1 cellular context compared by ENCODE assay signal in the genomic region with DNA sequence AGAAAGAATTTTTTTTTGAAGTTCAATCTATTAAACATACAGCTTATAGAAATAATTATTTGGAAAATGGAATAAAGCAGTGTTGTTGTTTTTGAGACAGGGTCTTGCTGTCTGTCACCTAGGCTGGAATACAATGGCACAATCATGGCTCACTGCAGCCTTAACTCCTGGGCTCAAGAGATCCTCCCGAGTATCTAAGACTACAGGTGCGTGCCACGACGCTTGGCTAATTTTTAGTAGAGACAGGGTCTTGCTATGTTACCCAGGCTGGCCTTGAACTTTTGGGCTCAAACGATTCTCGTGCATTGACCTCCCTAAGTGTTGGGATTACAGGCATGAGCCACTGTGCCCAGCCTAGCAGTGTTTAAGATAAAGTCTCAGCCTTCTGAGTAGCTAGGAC.
TF ChIP-seq lines count a peak whose summit lies in the region.

No MANE protein-coding gene starts in this region.

TF ChIP-seq in A549, 52 proteins besides CTCF, POLR2A, EP300 and RAD21 (continued from another document):
- TF ChIP-seq, protein P1, sequence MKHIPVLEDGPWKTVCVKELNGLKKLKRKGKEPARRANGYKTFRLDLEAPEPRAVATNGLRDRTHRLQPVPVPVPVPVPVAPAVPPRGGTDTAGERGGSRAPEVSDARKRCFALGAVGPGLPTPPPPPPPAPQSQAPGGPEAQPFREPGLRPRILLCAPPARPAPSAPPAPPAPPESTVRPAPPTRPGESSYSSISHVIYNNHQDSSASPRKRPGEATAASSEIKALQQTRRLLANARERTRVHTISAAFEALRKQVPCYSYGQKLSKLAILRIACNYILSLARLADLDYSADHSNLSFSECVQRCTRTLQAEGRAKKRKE (CRISPR knock-in tag; IDR thresholded peaks at IDR 0.05; ENCODE audit: low read depth), result no peak
- TF ChIP-seq, protein P2, sequence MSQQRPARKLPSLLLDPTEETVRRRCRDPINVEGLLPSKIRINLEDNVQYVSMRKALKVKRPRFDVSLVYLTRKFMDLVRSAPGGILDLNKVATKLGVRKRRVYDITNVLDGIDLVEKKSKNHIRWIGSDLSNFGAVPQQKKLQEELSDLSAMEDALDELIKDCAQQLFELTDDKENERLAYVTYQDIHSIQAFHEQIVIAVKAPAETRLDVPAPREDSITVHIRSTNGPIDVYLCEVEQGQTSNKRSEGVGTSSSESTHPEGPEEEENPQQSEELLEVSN (IDR thresholded peaks at IDR 0.05; ENCODE audit: borderline replicate concordance, low read depth), result no peak
- TF ChIP-seq TFCP2L1 (CRISPR knock-in tag; IDR thresholded peaks at IDR 0.05), result 0 out of 2 replicates have a peak, but pooled peaks have one; percentile 28
- no peak for TF ChIP-seq CEBPB (IDR thresholded peaks at IDR 0.05)
- TF ChIP-seq ZNF302 (CRISPR knock-in tag; IDR thresholded peaks at IDR 0.05), result no peak
- TF ChIP-seq, protein P3, sequence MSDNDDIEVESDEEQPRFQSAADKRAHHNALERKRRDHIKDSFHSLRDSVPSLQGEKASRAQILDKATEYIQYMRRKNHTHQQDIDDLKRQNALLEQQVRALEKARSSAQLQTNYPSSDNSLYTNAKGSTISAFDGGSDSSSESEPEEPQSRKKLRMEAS (IDR thresholded peaks at IDR 0.05), result no peak
- TF ChIP-seq CHD2 (IDR thresholded peaks at IDR 0.05; ENCODE audit: low read length, partially characterized antibody), result no peak
- no peak for TF ChIP-seq CBX2 (IDR thresholded peaks at IDR 0.05; ENCODE audit: borderline replicate concordance, low read depth)
- TF ChIP-seq BHLHE40 (IDR thresholded peaks at IDR 0.05; ENCODE audit: low read depth, low read length), result no peak
- TF ChIP-seq, protein P4, sequence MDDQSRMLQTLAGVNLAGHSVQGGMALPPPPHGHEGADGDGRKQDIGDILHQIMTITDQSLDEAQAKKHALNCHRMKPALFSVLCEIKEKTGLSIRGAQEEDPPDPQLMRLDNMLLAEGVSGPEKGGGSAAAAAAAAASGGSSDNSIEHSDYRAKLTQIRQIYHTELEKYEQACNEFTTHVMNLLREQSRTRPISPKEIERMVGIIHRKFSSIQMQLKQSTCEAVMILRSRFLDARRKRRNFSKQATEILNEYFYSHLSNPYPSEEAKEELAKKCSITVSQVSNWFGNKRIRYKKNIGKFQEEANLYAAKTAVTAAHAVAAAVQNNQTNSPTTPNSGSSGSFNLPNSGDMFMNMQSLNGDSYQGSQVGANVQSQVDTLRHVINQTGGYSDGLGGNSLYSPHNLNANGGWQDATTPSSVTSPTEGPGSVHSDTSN (IDR thresholded peaks at IDR 0.05), result no peak
- TF ChIP-seq, protein P5, sequence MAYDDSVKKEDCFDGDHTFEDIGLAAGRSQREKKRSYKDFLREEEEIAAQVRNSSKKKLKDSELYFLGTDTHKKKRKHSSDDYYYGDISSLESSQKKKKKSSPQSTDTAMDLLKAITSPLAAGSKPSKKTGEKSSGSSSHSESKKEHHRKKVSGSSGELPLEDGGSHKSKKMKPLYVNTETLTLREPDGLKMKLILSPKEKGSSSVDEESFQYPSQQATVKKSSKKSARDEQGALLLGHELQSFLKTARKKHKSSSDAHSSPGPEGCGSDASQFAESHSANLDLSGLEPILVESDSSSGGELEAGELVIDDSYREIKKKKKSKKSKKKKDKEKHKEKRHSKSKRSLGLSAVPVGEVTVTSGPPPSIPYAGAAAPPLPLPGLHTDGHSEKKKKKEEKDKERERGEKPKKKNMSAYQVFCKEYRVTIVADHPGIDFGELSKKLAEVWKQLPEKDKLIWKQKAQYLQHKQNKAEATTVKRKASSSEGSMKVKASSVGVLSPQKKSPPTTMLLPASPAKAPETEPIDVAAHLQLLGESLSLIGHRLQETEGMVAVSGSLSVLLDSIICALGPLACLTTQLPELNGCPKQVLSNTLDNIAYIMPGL (CRISPR knock-in tag; IDR thresholded peaks at IDR 0.05; ENCODE audit: borderline replicate concordance), result no peak
- no peak for TF ChIP-seq EHF (CRISPR knock-in tag; IDR thresholded peaks at IDR 0.05)
- TF ChIP-seq, protein P6, sequence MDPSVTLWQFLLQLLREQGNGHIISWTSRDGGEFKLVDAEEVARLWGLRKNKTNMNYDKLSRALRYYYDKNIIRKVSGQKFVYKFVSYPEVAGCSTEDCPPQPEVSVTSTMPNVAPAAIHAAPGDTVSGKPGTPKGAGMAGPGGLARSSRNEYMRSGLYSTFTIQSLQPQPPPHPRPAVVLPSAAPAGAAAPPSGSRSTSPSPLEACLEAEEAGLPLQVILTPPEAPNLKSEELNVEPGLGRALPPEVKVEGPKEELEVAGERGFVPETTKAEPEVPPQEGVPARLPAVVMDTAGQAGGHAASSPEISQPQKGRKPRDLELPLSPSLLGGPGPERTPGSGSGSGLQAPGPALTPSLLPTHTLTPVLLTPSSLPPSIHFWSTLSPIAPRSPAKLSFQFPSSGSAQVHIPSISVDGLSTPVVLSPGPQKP (IDR thresholded peaks at IDR 0.05; ENCODE audit: low read depth, low read length), result no peak
- no peak for TF ChIP-seq JUN (IDR thresholded peaks at IDR 0.05)
- peak; percentile 55; the same call in 1 of the 2 replicates for TF ChIP-seq HOXA7 (CRISPR knock-in tag; IDR thresholded peaks at IDR 0.05)
- TF ChIP-seq POLR2AphosphoS2 (conservative IDR thresholded peaks at IDR 0.05; ENCODE audit: low read length), result peak; percentile 80
- TF ChIP-seq ZSCAN20 (CRISPR knock-in tag; IDR thresholded peaks at IDR 0.05), result no peak
